Comparison of ENCODE assay signal across 24 cellular contexts in the genomic region with DNA sequence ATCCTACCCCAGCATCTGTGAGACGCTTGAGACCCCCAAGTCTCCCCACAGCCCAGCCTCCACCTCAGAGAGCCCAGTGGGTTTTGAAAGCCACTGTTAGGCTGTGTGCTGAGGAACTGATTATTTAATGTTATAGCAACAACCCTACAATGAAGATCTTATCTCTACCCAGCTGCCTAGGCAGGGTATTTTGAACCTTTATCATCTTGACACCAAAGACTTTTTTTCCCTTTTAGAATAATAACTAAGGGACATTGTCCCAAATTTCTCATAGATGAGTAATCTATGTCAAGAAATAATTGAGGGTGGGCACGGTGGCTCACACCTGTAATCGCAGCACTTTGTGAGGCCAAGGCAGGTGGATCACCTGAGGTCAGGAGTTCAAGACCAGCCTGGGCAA. TPM values are rescaled to one million over a fixed set of nuclear protein-coding genes. Genes with fewer than 3 reads are reported as not detected.
DNase-seq lines count a peak whose midpoint lies in the region; ATAC-seq and TF ChIP-seq lines count a peak whose summit lies in the region.
"Had no signal": no experiment of that assay in that cellular context is flagged by ENCODE, and none has a peak within 500 bp of the region (broad histone marks: within the 10 kb centered on the region; RNA-seq: fewer than 3 reads in every experiment).

No MANE protein-coding gene starts in this region.

- peak overlapping the region; percentile 45 for H3K27ac Mint-ChIP-seq in activated CD4-positive, alpha-beta T cell treated with anti-CD3 and anti-CD28 coated beads, Interleukin-2, amount 10 ng/mL, durations not matched to agents 24 days and 14 days
- H3K27ac Mint-ChIP-seq in activated T-helper 2 cell treated with anti-CD3 and anti-CD28 coated beads, Interferon-gamma antibody, Interleukin-2, Interleukin-4, amounts not matched to agents 10 μg/mL and 5 μg/mL and 100 μg/mL, durations not matched to agents 14 hours and 24 hours and 36 hours: peak overlapping the region; percentile 43
- H3K27ac Mint-ChIP-seq in stimulated activated effector memory CD8-positive, alpha-beta T cell treated with anti-CD3 and anti-CD28 coated beads, Interleukin-12 subunit alpha, Interleukin-12 subunit beta, amount 100 ng/mL, for 72 hours: peak overlapping the region; percentile 54
- H3K27ac Mint-ChIP-seq: IgD-negative memory B cell had no signal

- no peaks in the 10 kb centered on the region for H3K27me3 Mint-ChIP-seq in activated CD4-positive, alpha-beta T cell treated with anti-CD3 and anti-CD28 coated beads, Interleukin-2, amount 10 ng/mL, durations not matched to agents 24 days and 14 days
- H3K27me3 Mint-ChIP-seq in activated T-helper 2 cell treated with anti-CD3 and anti-CD28 coated beads, Interferon-gamma antibody, Interleukin-2, Interleukin-4, amounts not matched to agents 10 μg/mL and 5 μg/mL and 100 μg/mL, durations not matched to agents 14 hours and 24 hours and 36 hours (ENCODE audit: low read depth): no peaks in the 10 kb centered on the region
- H3K27me3 Mint-ChIP-seq: IgD-negative memory B cell had no signal

- H3K4me1 Mint-ChIP-seq in activated CD4-positive, alpha-beta T cell treated with anti-CD3 and anti-CD28 coated beads, Interleukin-2, amount 10 ng/mL, durations not matched to agents 24 days and 14 days: peaks cover 46% of the 10 kb centered on the region
- H3K4me1 Mint-ChIP-seq in activated T-helper 2 cell treated with anti-CD3 and anti-CD28 coated beads, Interferon-gamma antibody, Interleukin-2, Interleukin-4, amounts not matched to agents 10 μg/mL and 5 μg/mL and 100 μg/mL, durations not matched to agents 14 hours and 24 hours and 36 hours (ENCODE audit: low read depth): peaks cover 45% of the 10 kb centered on the region
- peaks cover 56% of the 10 kb centered on the region for H3K4me1 Mint-ChIP-seq in stimulated activated effector memory CD8-positive, alpha-beta T cell treated with anti-CD3 and anti-CD28 coated beads, Interleukin-12 subunit alpha, Interleukin-12 subunit beta, amount 100 ng/mL, for 72 hours

- no peak for DNase-seq in activated CD4-positive, alpha-beta T cell treated with anti-CD3 and anti-CD28 coated beads, Interleukin-2, amount 10 ng/mL, durations not matched to agents 24 days and 14 days
- no peak for DNase-seq in activated CD4-positive, alpha-beta T cell treated with anti-CD3 and anti-CD28 coated beads, Interleukin-2, amount 50 U/mL, for 48 hours
- DNase-seq in M059J (ENCODE audit: low read depth) (peak; percentile 62), cerebellar nuclear complex (lab: John Stamatoyannopoulos, UW) (no peak), HUDEP-2 (lab: John Stamatoyannopoulos, UW; ENCODE audit: unreplicated experiment in 76 of 76) (no peak), tibial nerve (ENCODE audit: low spot score in 2 of 2) (no peak)
- no peak for DNase-seq in activated T-helper 2 cell treated with anti-CD3 and anti-CD28 coated beads, Interferon-gamma antibody, Interleukin-2, Interleukin-4, amounts not matched to agents 10 μg/mL and 5 μg/mL and 100 μg/mL, durations not matched to agents 14 hours and 24 hours and 36 hours (ENCODE audit: low spot score)
- no peak for DNase-seq in stimulated activated effector memory CD8-positive, alpha-beta T cell treated with anti-CD3 and anti-CD28 coated beads, Interleukin-12 subunit alpha, Interleukin-12 subunit beta, amount 100 ng/mL, for 72 hours (ENCODE audit: low spot score in 2 of 2)
- DNase-seq: 8988T, ACHN, BE2C, DMS153, GOT3, NCI-H1092, NCI-H1417 treated with DMSO at 0.1 percent for 48 hours, NCI-H1694 treated with DMSO at 0.1 percent for 48 hours, NCI-H2081, NCI-H2227 treated with DMSO at 0.1 percent for 48 hours, NCI-H526 treated with DMSO at 0.1 percent for 48 hours, SHP77 treated with DMSO at 0.1 percent for 48 hours had no signal

- peaks cover 56% of the 10 kb centered on the region for H3K36me3 Mint-ChIP-seq in activated CD4-positive, alpha-beta T cell treated with anti-CD3 and anti-CD28 coated beads, Interleukin-2, amount 10 ng/mL, durations not matched to agents 24 days and 14 days (ENCODE audit: low read depth)
- peaks cover 70% of the 10 kb centered on the region for H3K36me3 Mint-ChIP-seq in activated T-helper 2 cell treated with anti-CD3 and anti-CD28 coated beads, Interferon-gamma antibody, Interleukin-2, Interleukin-4, amounts not matched to agents 10 μg/mL and 5 μg/mL and 100 μg/mL, durations not matched to agents 14 hours and 24 hours and 36 hours (ENCODE audit: low read depth)
- H3K36me3 Mint-ChIP-seq in stimulated activated effector memory CD8-positive, alpha-beta T cell treated with anti-CD3 and anti-CD28 coated beads, Interleukin-12 subunit alpha, Interleukin-12 subunit beta, amount 100 ng/mL, for 72 hours: peaks cover 93% of the 10 kb centered on the region

- H3K9me3 Mint-ChIP-seq in activated CD4-positive, alpha-beta T cell treated with anti-CD3 and anti-CD28 coated beads, Interleukin-2, amount 10 ng/mL, durations not matched to agents 24 days and 14 days: no peaks in the 10 kb centered on the region
- no peaks in the 10 kb centered on the region for H3K9me3 Mint-ChIP-seq in activated T-helper 2 cell treated with anti-CD3 and anti-CD28 coated beads, Interferon-gamma antibody, Interleukin-2, Interleukin-4, amounts not matched to agents 10 μg/mL and 5 μg/mL and 100 μg/mL, durations not matched to agents 14 hours and 24 hours and 36 hours
- no peaks in the 10 kb centered on the region for H3K9me3 Mint-ChIP-seq in stimulated activated effector memory CD8-positive, alpha-beta T cell treated with anti-CD3 and anti-CD28 coated beads, Interleukin-12 subunit alpha, Interleukin-12 subunit beta, amount 100 ng/mL, for 72 hours
- H3K9me3 Mint-ChIP-seq: CD14-positive monocyte, IgD-negative memory B cell had no signal

- TF ChIP-seq POLR2A in tibial nerve (IDR thresholded peaks at IDR 0.05): no peak

- WGBS in tibial nerve, 2 donors: 92 to 95% methylated on average over 3 of the region's 3 CpGs

- H3K4me1 ChIP-seq in tibial nerve: peaks cover 0 to 24% (median 8%) of the 10 kb centered on the region in 4 donors
- H3K4me1 ChIP-seq: BE2C, HAP-1 had no signal

- intact Hi-C loops in activated CD4-positive, alpha-beta T cell treated with anti-CD3 and anti-CD28 coated beads, Interleukin-2, amount 10 ng/mL, durations not matched to agents 24 days and 14 days (cut with micrococcal nuclease): no loop called here
- intact Hi-C loops in activated T-helper 2 cell treated with anti-CD3 and anti-CD28 coated beads, Interferon-gamma antibody, Interleukin-2, Interleukin-4, amounts not matched to agents 10 μg/mL and 5 μg/mL and 100 μg/mL, durations not matched to agents 14 hours and 24 hours and 36 hours (cut with micrococcal nuclease): no loop called here

- TF ChIP-seq EP300 in tibial nerve (IDR thresholded peaks at IDR 0.05): no peak

- no peak overlapping the region for H3K27ac ChIP-seq in tibial nerve
- H3K27ac ChIP-seq: KMS-11 had no signal

- no peaks in the 10 kb centered on the region for H3K27me3 ChIP-seq in tibial nerve
- H3K27me3 ChIP-seq: BE2C had no signal

- ATAC-seq in stimulated activated effector memory CD8-positive, alpha-beta T cell treated with anti-CD3 and anti-CD28 coated beads, Interleukin-12 subunit alpha, Interleukin-12 subunit beta, amount 100 ng/mL, for 72 hours: no peak

- H3K4me3 Mint-ChIP-seq in activated CD4-positive, alpha-beta T cell treated with anti-CD3 and anti-CD28 coated beads, Interleukin-2, amount 10 ng/mL, durations not matched to agents 24 days and 14 days: no peak overlapping the region
- H3K4me3 Mint-ChIP-seq in activated T-helper 2 cell treated with anti-CD3 and anti-CD28 coated beads, Interferon-gamma antibody, Interleukin-2, Interleukin-4, amounts not matched to agents 10 μg/mL and 5 μg/mL and 100 μg/mL, durations not matched to agents 14 hours and 24 hours and 36 hours (ENCODE audit: low read depth): no peak overlapping the region
- no peak overlapping the region for H3K4me3 Mint-ChIP-seq in stimulated activated effector memory CD8-positive, alpha-beta T cell treated with anti-CD3 and anti-CD28 coated beads, Interleukin-12 subunit alpha, Interleukin-12 subunit beta, amount 100 ng/mL, for 72 hours
- H3K4me3 Mint-ChIP-seq: CD14-positive monocyte, IgD-negative memory B cell had no signal

- no peaks in the 10 kb centered on the region for H3K9me3 ChIP-seq in tibial nerve
- H3K9me3 ChIP-seq: BE2C, HAP-1 had no signal

- peaks cover 0 to 69% (median 14%) of the 10 kb centered on the region in 3 donors for H3K36me3 ChIP-seq in tibial nerve

- no peak for TF ChIP-seq CTCF in tibial nerve (IDR thresholded peaks at IDR 0.05)

- H3K4me3 ChIP-seq in tibial nerve: no peak overlapping the region
- H3K4me3 ChIP-seq: HAP-1 had no signal

RNA-seq across cellular contexts. Expression of a gene that starts 26.2 kb away (rescaled TPM):
- 181 and 193 TPM in 2 replicates for total RNA-seq in activated CD4-positive, alpha-beta T cell treated with anti-CD3 and anti-CD28 coated beads, Interleukin-2, amount 10 ng/mL, durations not matched to agents 24 days and 14 days
- 244 and 248 TPM in 2 replicates for total RNA-seq in M059J (2014; rRNA removed; shearing (Covaris generic))
- total RNA-seq in activated T-helper 2 cell treated with anti-CD3 and anti-CD28 coated beads, Interferon-gamma antibody, Interleukin-2, Interleukin-4, amounts not matched to agents 10 μg/mL and 5 μg/mL and 100 μg/mL, durations not matched to agents 14 hours and 24 hours and 36 hours: 184 and 188 TPM in 2 replicates
- total RNA-seq in tibial nerve: 10 to 100 TPM; 54.8 to 86.7 (median 75.8) TPM
